In the genomic region with DNA sequence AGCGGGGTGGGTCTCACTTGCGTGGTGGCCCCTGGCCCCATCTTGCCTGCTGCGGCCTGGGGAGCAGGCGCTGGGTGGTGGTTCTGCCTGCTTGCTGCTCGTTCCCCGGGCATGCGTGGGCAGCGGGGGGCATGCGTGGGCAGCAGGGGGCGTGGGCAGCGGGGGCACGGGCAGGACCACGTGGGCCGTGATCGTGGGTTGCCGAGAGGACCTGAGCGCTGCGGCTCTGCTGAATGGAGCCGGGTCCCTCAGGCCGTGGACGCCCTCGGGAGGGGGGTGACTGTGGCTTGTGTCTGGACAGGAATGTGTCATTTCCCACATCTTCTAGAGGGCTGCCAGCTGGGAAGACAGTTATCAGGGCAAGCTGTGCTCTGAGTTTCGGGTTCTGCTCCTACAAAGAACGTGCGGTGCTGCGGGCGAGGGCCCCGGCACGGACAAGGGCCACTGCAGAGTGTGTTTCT, we compare ENCODE assay signal across 28 cellular contexts. TPM values are rescaled to one million over a fixed set of nuclear protein-coding genes. Genes with fewer than 3 reads are reported as not detected.
DNase-seq lines count a peak whose midpoint lies in the region; ATAC-seq, FAIRE-seq and TF ChIP-seq lines count a peak whose summit lies in the region.
"Had no signal": no experiment of that assay in that cellular context is flagged by ENCODE, and none has a peak within 500 bp of the region (broad histone marks: within the 10 kb centered on the region; RNA-seq: fewer than 3 reads in every experiment).

No MANE protein-coding gene starts in this region.

- H3K14ac ChIP-seq in neuronal stem cell (ENCODE audit: low read length) = peak overlapping the region; percentile 71

- intact Hi-C loops in K562 (cut with micrococcal nuclease) = no loop called here

- H3K9me3 ChIP-seq in K562 (replicated peaks; ENCODE audit: control insufficient read depth, insufficient read depth, low read depth, low read length) = no peaks in the 10 kb centered on the region
- no peaks in the 10 kb centered on the region for H3K9me3 ChIP-seq in neuronal stem cell (replicated peaks in 1 of 2; ENCODE audit: control insufficient read depth in 2 of 2, insufficient read depth in 1 of 2, low read depth in 1 of 2, low read length in 2 of 2)
- H3K9me3 ChIP-seq: HAP-1, MG63, neutrophil, Peyer's patch, upper lobe of left lung had no signal

- H3K79me2 ChIP-seq in K562 (ENCODE audit: control insufficient read depth, insufficient read depth, low read length) = no peaks in the 10 kb centered on the region

- H3K4me1 ChIP-seq in K562 (replicated peaks in 1 of 2; ENCODE audit: control insufficient read depth in 2 of 2, insufficient read depth in 2 of 2, low read length in 2 of 2) (peaks cover 2 to 36% of the 10 kb centered on the region in 2 experiments; a peak in 2 of 5 replicates), neuronal stem cell (ENCODE audit: control insufficient read depth in 2 of 2, insufficient read depth in 1 of 2, low read depth in 1 of 2, low read length in 2 of 2) (peaks cover 28 to 33% of the 10 kb centered on the region in 2 donors)

- H2AK5ac ChIP-seq in neuronal stem cell (ENCODE audit: low read depth, low read length) = peak overlapping the region; percentile 63

- H2BK15ac ChIP-seq in neuronal stem cell (ENCODE audit: low read length) = no peak overlapping the region

- no peaks in the 10 kb centered on the region for H3K79me1 ChIP-seq in neuronal stem cell (ENCODE audit: low read depth, low read length)

- H3K27me3 ChIP-seq in K562 (ENCODE audit: control insufficient read depth in 2 of 2, insufficient read depth in 2 of 2, low read length in 2 of 2) (no peaks in the 10 kb centered on the region), neuronal stem cell (ENCODE audit: control insufficient read depth in 3 of 3, insufficient read depth in 3 of 3, low read depth in 1 of 3, low read length in 3 of 3) (no peaks in the 10 kb centered on the region)
- H3K27me3 ChIP-seq: MG63, Peyer's patch, upper lobe of left lung had no signal

- CTCF ChIA-PET in activated CD8-positive, alpha-beta memory T cell treated with anti-CD3 and anti-CD28 coated beads, Interleukin-2, amount 10 ng/mL, durations not matched to agents 7 days and 5 days (lab: Charles Lee) = no interaction called here
- CTCF ChIA-PET in K562 (lab: Yijun Ruan, JAX; ENCODE audit: low intra/inter-chr PET ratio) = no interaction called here

- in situ Hi-C loops in K562 (cut with MboI) = no loop called here

- no peak overlapping the region for H4K8ac ChIP-seq in neuronal stem cell (ENCODE audit: low read depth, low read length)

- H4K20me1 ChIP-seq in K562 (replicated peaks; ENCODE audit: control insufficient read depth, insufficient read depth, low read length) = no peaks in the 10 kb centered on the region

- TF ChIP-seq CTCF in K562 (IDR thresholded peaks at IDR 0.05 in 2 of 3, conservative IDR thresholded peaks at IDR 0.05 in 1 of 3; ENCODE audit: insufficient read depth in 2 of 3, low read depth in 1 of 3, low read length in 3 of 3) = no peak

- H2BK120ac ChIP-seq in neuronal stem cell (ENCODE audit: low read depth, low read length) = no peak overlapping the region

- BruUV-seq in K562 (replicated peaks; lab: Mats Ljungman, UMichigan) = TSS peak; percentile 51

- no peak overlapping the region for H2BK5ac ChIP-seq in neuronal stem cell (ENCODE audit: low read length)

- no peak overlapping the region for H2AFZ ChIP-seq in K562 (ENCODE audit: low read depth, low read length)
- no peak overlapping the region for H2AFZ ChIP-seq in neuronal stem cell (ENCODE audit: low read length)

- no peak overlapping the region for H3K4me2 ChIP-seq in K562 (ENCODE audit: insufficient read depth, low read length)
- H3K4me2 ChIP-seq in neuronal stem cell (ENCODE audit: insufficient read depth, low read length, poor library complexity, severe bottlenecking) = no peak overlapping the region

- TF ChIP-seq POLR2A in K562 (conservative IDR thresholded peaks at IDR 0.05) = no peak

- POLR2A ChIA-PET in K562 (lab: Yijun Ruan, JAX) = no interaction called here

- no peak for TF ChIP-seq RAD21 in K562 (CRISPR knock-in tag; conservative IDR thresholded peaks at IDR 0.05 in 1 of 2, IDR thresholded peaks at IDR 0.05 in 1 of 2)

- no peak overlapping the region for H3K9ac ChIP-seq in K562 (ENCODE audit: insufficient read depth in 1 of 2, low read depth in 2 of 2, low read length in 2 of 2)
- peak overlapping the region; percentile 44 for H3K9ac ChIP-seq in neuronal stem cell (ENCODE audit: low read depth, low read length, poor library complexity)

- no peaks in the 10 kb centered on the region for H3K9me1 ChIP-seq in K562 (ENCODE audit: control insufficient read depth, insufficient read depth, low read length)

- no peaks in the 10 kb centered on the region for H3K27me3 Mint-ChIP-seq in activated CD8-positive, alpha-beta memory T cell treated with anti-CD3 and anti-CD28 coated beads, Interleukin-2, amount 10 ng/mL, durations not matched to agents 7 days and 5 days
- H3K27me3 Mint-ChIP-seq: activated CD8-positive, alpha-beta T cell treated with anti-CD3 and anti-CD28 coated beads for 36 hours; activated T-helper 17 cell treated with anti-CD3 and anti-CD28 coated beads, Interleukin-2, amount 50 U/mL, for 72 hours had no signal

- no peak overlapping the region for H3K4me3 Mint-ChIP-seq in activated CD8-positive, alpha-beta memory T cell treated with anti-CD3 and anti-CD28 coated beads, Interleukin-2, amount 10 ng/mL, durations not matched to agents 7 days and 5 days
- H3K4me3 Mint-ChIP-seq: activated CD8-positive, alpha-beta T cell treated with anti-CD3 and anti-CD28 coated beads for 36 hours; activated T-helper 17 cell treated with anti-CD3 and anti-CD28 coated beads, Interleukin-2, amount 50 U/mL, for 72 hours had no signal

- H3K9me3 Mint-ChIP-seq in activated CD8-positive, alpha-beta memory T cell treated with anti-CD3 and anti-CD28 coated beads, Interleukin-2, amount 10 ng/mL, durations not matched to agents 7 days and 5 days (ENCODE audit: low read depth) = no peaks in the 10 kb centered on the region
- H3K9me3 Mint-ChIP-seq: activated CD8-positive, alpha-beta T cell treated with anti-CD3 and anti-CD28 coated beads for 36 hours; activated T-helper 17 cell treated with anti-CD3 and anti-CD28 coated beads, Interleukin-2, amount 50 U/mL, for 72 hours had no signal

- H4K91ac ChIP-seq in neuronal stem cell (ENCODE audit: low read depth, low read length, poor library complexity) = no peak overlapping the region

- no peak for ATAC-seq in activated CD8-positive, alpha-beta memory T cell treated with anti-CD3 and anti-CD28 coated beads, Interleukin-2, amount 10 ng/mL, durations not matched to agents 7 days and 5 days
- ATAC-seq in K562 = no peak
- ATAC-seq: activated CD8-positive, alpha-beta T cell treated with anti-CD3 and anti-CD28 coated beads for 36 hours; activated T-helper 17 cell treated with anti-CD3 and anti-CD28 coated beads, Interleukin-2, amount 50 U/mL, for 72 hours had no signal

- no peak for TF ChIP-seq EP300 in K562 (IDR thresholded peaks at IDR 0.05; ENCODE audit: low read length)

- peak; percentile 38 for DNase-seq in activated CD8-positive, alpha-beta memory T cell treated with anti-CD3 and anti-CD28 coated beads, Interleukin-2, amount 10 ng/mL, durations not matched to agents 7 days and 5 days
- DNase-seq in activated CD8-positive, alpha-beta memory T cell treated with anti-CD3 and anti-CD28 coated beads, Interleukin-2, amount 50 U/mL, for 4 hours = no peak
- peak; percentile 19 for DNase-seq in D341Med (ENCODE audit: low spot score)
- no peak for DNase-seq in K562 (ENCODE audit: extremely low read depth in 1 of 4, low spot score in 3 of 4)
- no peak for DNase-seq in neuronal stem cell (ENCODE audit: low spot score)
- no peak for DNase-seq in SHP77 (lab: John Stamatoyannopoulos, UW)
- no peak for DNase-seq in NOMO-1 treated with DMSO at 0.1 percent for 48 hours (lab: John Stamatoyannopoulos, UW; ENCODE audit: unreplicated experiment)
- DNase-seq in DMS114 treated with DMSO at 0.1 percent for 48 hours (lab: John Stamatoyannopoulos, UW; ENCODE audit: unreplicated experiment) = no peak
- DNase-seq: activated CD8-positive, alpha-beta T cell treated with anti-CD3 and anti-CD28 coated beads for 36 hours; C1 segment of cervical spinal cord; foreskin fibroblast; hippocampal formation; MG63; NCI-H1436; NCI-H2107; NCI-H510A treated with DMSO at 0.1 percent for 48 hours; stimulated activated CD4-positive, alpha-beta T cell treated with anti-CD3 and anti-CD28 coated beads, Interleukin-12 subunit alpha, Interleukin-12 subunit beta, amount 100 ng/mL, for 4 hours; T-helper 9 cell had no signal

- FAIRE-seq in K562 (lab: Jason Lieb, UNC) = no peak
- FAIRE-seq: A204.1, keratinocyte had no signal

- H3K4me3 ChIP-seq in K562 (no peak overlapping the region), neuronal stem cell (ENCODE audit: low read length in 2 of 2) (no peak overlapping the region)
- H3K4me3 ChIP-seq: HAP-1, lung, MG63, Peyer's patch, SK-N-MC, upper lobe of left lung had no signal

- WGBS in K562 (ENCODE audit: insufficient coverage, low coverage, missing lambda C conversion rate) = 87% methylated on average over 11 of the region's 29 CpGs
- WGBS in neuronal stem cell (ENCODE audit: extremely low coverage in 2 of 2, insufficient read length in 2 of 2, insufficient replicate concordance in 1 of 2), 2 donors = no CpG with 5 or more reads among the region's 29 CpGs

- H3K4me1 Mint-ChIP-seq in activated CD8-positive, alpha-beta memory T cell treated with anti-CD3 and anti-CD28 coated beads, Interleukin-2, amount 10 ng/mL, durations not matched to agents 7 days and 5 days = peaks cover 23% of the 10 kb centered on the region

- H3K27ac ChIP-seq in K562 (ENCODE audit: extremely low read depth, low read depth, low read length) = no peak overlapping the region
- H3K27ac ChIP-seq in neuronal stem cell (replicated peaks; ENCODE audit: low read length) = no peak overlapping the region
- H3K27ac ChIP-seq: neutrophil, Peyer's patch, SK-N-MC, upper lobe of left lung had no signal

- H3K23ac ChIP-seq in neuronal stem cell (ENCODE audit: low read depth, low read length, poor library complexity) = peak overlapping the region; percentile 43

- H3K27ac Mint-ChIP-seq in activated CD8-positive, alpha-beta memory T cell treated with anti-CD3 and anti-CD28 coated beads, Interleukin-2, amount 10 ng/mL, durations not matched to agents 7 days and 5 days = no peak overlapping the region
- H3K27ac Mint-ChIP-seq: activated CD8-positive, alpha-beta T cell treated with anti-CD3 and anti-CD28 coated beads for 36 hours; activated T-helper 17 cell treated with anti-CD3 and anti-CD28 coated beads, Interleukin-2, amount 50 U/mL, for 72 hours had no signal

- H2BK12ac ChIP-seq in neuronal stem cell (ENCODE audit: low read length) = peak overlapping the region; percentile 41

- H3K4ac ChIP-seq in neuronal stem cell (ENCODE audit: low read length) = no peak overlapping the region

- peak overlapping the region; percentile 28 for H3K18ac ChIP-seq in neuronal stem cell (ENCODE audit: low read length)

- H3K36me3 ChIP-seq in K562 (ENCODE audit: control insufficient read depth, insufficient read depth, low read length) = 0 out of 3 replicates have a peak, but pooled peaks cover 3% of the 10 kb centered on the region
- no peaks in the 10 kb centered on the region for H3K36me3 ChIP-seq in neuronal stem cell (replicated peaks in 1 of 2; ENCODE audit: control insufficient read depth in 2 of 2, insufficient read depth in 2 of 2, low read length in 2 of 2)
- H3K36me3 ChIP-seq: HAP-1, MG63, Peyer's patch had no signal

- H3K36me3 Mint-ChIP-seq in activated CD8-positive, alpha-beta memory T cell treated with anti-CD3 and anti-CD28 coated beads, Interleukin-2, amount 10 ng/mL, durations not matched to agents 7 days and 5 days = no peaks in the 10 kb centered on the region

RNA-seq across cellular contexts. Expression of a gene that starts 8.3 kb away (rescaled TPM):
- total RNA-seq in activated CD8-positive, alpha-beta memory T cell treated with anti-CD3 and anti-CD28 coated beads, Interleukin-2, amount 10 ng/mL, durations not matched to agents 7 days and 5 days = under 1 TPM in 1 of 2 experiments, not detected in 1; 0.20 TPM
- 0.51 and 1.8 TPM in 2 replicates for total RNA-seq in K562 (2011; cell fraction: chromatin; rRNA removed; ENCODE audit: low replicate concordance)
- total RNA-seq in K562 (2011; cell fraction: nucleolus; rRNA removed) = 1.8 and 2.2 TPM in 2 replicates
- 1.1 TPM in 1 of 2 replicates, not detected in the other for total RNA-seq in K562 (2011; cell fraction: nucleoplasm; rRNA removed)
- total RNA-seq in K562 (2014; rRNA removed) (0.61 TPM in 1 of 2 replicates, not detected in the other), K562 (2014; rRNA removed; fragmentation: Illumina TruSeq; extraction: Trizol) (not detected in 2 replicates), K562 (2015; rRNA removed; fragmentation: Illumina TruSeq; extraction: Trizol) (not detected in 2 replicates), K562 (2021) (0.31 and 0.42 TPM in 2 replicates)
- polyA plus RNA-seq in K562 (2011; rRNA removed) (0.08 TPM in 1 of 2 replicates, not detected in the other), K562 (2014; fragmentation: Illumina TruSeq; extraction: Trizol) (not detected in 2 replicates), K562 (2014; fragmentation: Nextera tagmentation; extraction: Ambion mirVana) (not detected), K562 (2014; rRNA removed) (0.38 TPM in 1 of 2 replicates, not detected in the other)
- polyA plus RNA-seq in K562 (2011; cell fraction: cytosol; rRNA removed) = not detected in 2 replicates
- 0.15 and 0.43 TPM in 2 replicates for polyA plus RNA-seq in K562 (2011; cell fraction: nucleus; rRNA removed)
- polyA plus RNA-seq in K562 (2012) = 0.90 and 1.00 TPM in 2 replicates
- not detected in 2 replicates for polyA minus RNA-seq in K562 (2011; rRNA and poly(A)+ RNA removed)
- not detected in 2 replicates for polyA minus RNA-seq in K562 (2011; cell fraction: cytosol; rRNA and poly(A)+ RNA removed)
- 0.33 and 0.67 TPM in 2 replicates for polyA minus RNA-seq in K562 (2011; cell fraction: nucleus; rRNA and poly(A)+ RNA removed)
- 0.45 TPM for polyA plus RNA-seq in neuronal stem cell (2013, experiment 1 of 2)
- polyA plus RNA-seq in neuronal stem cell (2013, experiment 2 of 2) = 0.47 TPM
- total RNA-seq: epithelial cell of proximal tubule had no signal
- polyA plus RNA-seq: keratinocyte, lung had no signal

RNA-seq across cellular contexts. Expression of a gene that starts 33.9 kb away (rescaled TPM):
- total RNA-seq in activated CD8-positive, alpha-beta memory T cell treated with anti-CD3 and anti-CD28 coated beads, Interleukin-2, amount 10 ng/mL, durations not matched to agents 7 days and 5 days = 10 to 100 TPM; 21.6 to 26.2 TPM
- 47.1 and 160 TPM in 2 replicates for total RNA-seq in K562 (2011; cell fraction: chromatin; rRNA removed; ENCODE audit: low replicate concordance)
- 99.4 and 106 TPM in 2 replicates for total RNA-seq in K562 (2011; cell fraction: nucleolus; rRNA removed)
- total RNA-seq in K562 (2011; cell fraction: nucleoplasm; rRNA removed) = 49.9 and 63.9 TPM in 2 replicates
- total RNA-seq in K562 (2014; rRNA removed) = 22.4 and 23.3 TPM in 2 replicates
- total RNA-seq in K562 (2014; rRNA removed; fragmentation: Illumina TruSeq; extraction: Trizol) = 1.7 and 4.4 TPM in 2 replicates
- total RNA-seq in K562 (2015; rRNA removed; fragmentation: Illumina TruSeq; extraction: Trizol) = 10.3 and 10.9 TPM in 2 replicates
- 26.0 and 30.8 TPM in 2 replicates for total RNA-seq in K562 (2021)
- 15.2 and 25.7 TPM in 2 replicates for polyA plus RNA-seq in K562 (2011; rRNA removed)
- polyA plus RNA-seq in K562 (2011; cell fraction: cytosol; rRNA removed) = 10.4 and 20.9 TPM in 2 replicates
- 136 and 197 TPM in 2 replicates for polyA plus RNA-seq in K562 (2011; cell fraction: nucleus; rRNA removed)
- 28.7 and 36.6 TPM in 2 replicates for polyA plus RNA-seq in K562 (2012)
- polyA plus RNA-seq in K562 (2014; fragmentation: Illumina TruSeq; extraction: Trizol) = 5.1 and 10.1 TPM in 2 replicates
- polyA plus RNA-seq in K562 (2014; fragmentation: Nextera tagmentation; extraction: Ambion mirVana) = under 1 TPM; 0.39 to 0.52 TPM
- 26.5 and 29.0 TPM in 2 replicates for polyA plus RNA-seq in K562 (2014; rRNA removed)
- polyA minus RNA-seq in K562 (2011; rRNA and poly(A)+ RNA removed) = 4.4 and 10.4 TPM in 2 replicates
- 14.4 and 21.0 TPM in 2 replicates for polyA minus RNA-seq in K562 (2011; cell fraction: cytosol; rRNA and poly(A)+ RNA removed)
- polyA minus RNA-seq in K562 (2011; cell fraction: nucleus; rRNA and poly(A)+ RNA removed) = 33.7 and 35.7 TPM in 2 replicates
- polyA plus RNA-seq in neuronal stem cell (2013, experiment 1 of 2) = 5.2 TPM
- polyA plus RNA-seq in neuronal stem cell (2013, experiment 2 of 2) = 5.3 TPM

RNA-seq across cellular contexts. Expression of a gene that starts 40.7 kb away (rescaled TPM):
- total RNA-seq in activated CD8-positive, alpha-beta memory T cell treated with anti-CD3 and anti-CD28 coated beads, Interleukin-2, amount 10 ng/mL, durations not matched to agents 7 days and 5 days = under 1 TPM in 1 of 2 experiments, not detected in 1; 0.12 TPM
- total RNA-seq in K562 (2011; cell fraction: chromatin; rRNA removed; ENCODE audit: low replicate concordance) = 1.3 TPM in 1 of 2 replicates, not detected in the other
- 0.50 and 0.66 TPM in 2 replicates for total RNA-seq in K562 (2011; cell fraction: nucleolus; rRNA removed)
- total RNA-seq in K562 (2011; cell fraction: nucleoplasm; rRNA removed) = 0.29 and 1.1 TPM in 2 replicates
- total RNA-seq in K562 (2014; rRNA removed) = not detected in 2 replicates
- total RNA-seq in K562 (2014; rRNA removed; fragmentation: Illumina TruSeq; extraction: Trizol) = not detected in 2 replicates
- total RNA-seq in K562 (2015; rRNA removed; fragmentation: Illumina TruSeq; extraction: Trizol) = not detected in 2 replicates
- total RNA-seq in K562 (2021) = 0.38 and 0.40 TPM in 2 replicates
- polyA plus RNA-seq in K562 (2011; rRNA removed) = 0.12 TPM in 1 of 2 replicates, not detected in the other
- 0.12 and 0.21 TPM in 2 replicates for polyA plus RNA-seq in K562 (2011; cell fraction: cytosol; rRNA removed)
- 0.14 and 0.65 TPM in 2 replicates for polyA plus RNA-seq in K562 (2011; cell fraction: nucleus; rRNA removed)
- polyA plus RNA-seq in K562 (2012) = 0.55 and 1.1 TPM in 2 replicates
- not detected in 2 replicates for polyA plus RNA-seq in K562 (2014; fragmentation: Illumina TruSeq; extraction: Trizol)
- polyA plus RNA-seq in K562 (2014; fragmentation: Nextera tagmentation; extraction: Ambion mirVana) = not detected
- polyA plus RNA-seq in K562 (2014; rRNA removed) = 0.01 TPM in 1 of 2 replicates, not detected in the other
- polyA minus RNA-seq in K562 (2011; rRNA and poly(A)+ RNA removed) = not detected in 2 replicates
- polyA minus RNA-seq in K562 (2011; cell fraction: cytosol; rRNA and poly(A)+ RNA removed) = not detected in 2 replicates
- polyA minus RNA-seq in K562 (2011; cell fraction: nucleus; rRNA and poly(A)+ RNA removed) = 0.27 TPM in 1 of 2 replicates, not detected in the other
- 0.45 TPM for polyA plus RNA-seq in neuronal stem cell (2013, experiment 1 of 2)
- 0.37 TPM for polyA plus RNA-seq in neuronal stem cell (2013, experiment 2 of 2)
- total RNA-seq: epithelial cell of proximal tubule had no signal
- polyA plus RNA-seq: keratinocyte had no signal

Comparison
In these comparisons a context has a peak if more than half of its experiments do, and no peak if none do; other contexts are left out.
1. DNase-seq: peak in activated CD8-positive, alpha-beta memory T cell treated with anti-CD3 and anti-CD28 coated beads, Interleukin-2, amount 10 ng/mL, durations not matched to agents 7 days and 5 days (single experiment) and D341Med (single experiment); none in activated CD8-positive, alpha-beta memory T cell treated with anti-CD3 and anti-CD28 coated beads, Interleukin-2, amount 50 U/mL, for 4 hours (single experiment), K562 (0 of 4), neuronal stem cell (single experiment), SHP77 (0 of 2), NOMO-1 treated with DMSO at 0.1 percent for 48 hours (single experiment) and DMS114 treated with DMSO at 0.1 percent for 48 hours (single experiment).